In the genomic region with DNA sequence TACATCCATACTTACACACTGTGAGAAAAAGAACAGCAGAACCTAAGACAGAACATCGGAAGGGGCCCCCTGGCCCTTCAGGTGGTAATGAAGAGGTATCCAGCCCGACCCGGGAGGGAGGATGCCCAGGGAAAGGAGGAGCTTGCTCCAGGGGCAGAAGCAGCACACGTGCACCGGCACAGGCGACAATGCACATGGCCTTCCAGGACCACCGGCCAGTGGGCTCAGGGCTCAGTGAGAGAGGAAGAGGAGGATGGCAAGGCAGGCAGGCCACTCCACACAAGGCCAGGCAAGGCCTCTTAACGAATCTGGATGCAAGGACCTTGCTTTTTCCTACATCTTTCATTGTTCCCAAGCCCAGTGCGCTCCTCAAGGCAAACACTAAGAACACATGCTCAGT, we compare ENCODE assay signal across 1 cellular context.
TF ChIP-seq lines count a peak whose summit lies in the region.

No MANE protein-coding gene starts in this region.

TF ChIP-seq in IMR-90, 13 proteins besides CTCF, POLR2A, EP300 and RAD21 (continued from another document):
- TF ChIP-seq RFX5 (IDR thresholded peaks at IDR 0.05; ENCODE audit: low read depth, low read length) (no peak), NFE2L2 (IDR thresholded peaks at IDR 0.05; ENCODE audit: low read depth, low read length) (no peak), CHD1 (IDR thresholded peaks at IDR 0.05; ENCODE audit: low read depth, low read length) (no peak), RCOR1 (IDR thresholded peaks at IDR 0.05; ENCODE audit: insufficient replicate concordance, low read length) (no peak)
- TF ChIP-seq, protein P1, sequence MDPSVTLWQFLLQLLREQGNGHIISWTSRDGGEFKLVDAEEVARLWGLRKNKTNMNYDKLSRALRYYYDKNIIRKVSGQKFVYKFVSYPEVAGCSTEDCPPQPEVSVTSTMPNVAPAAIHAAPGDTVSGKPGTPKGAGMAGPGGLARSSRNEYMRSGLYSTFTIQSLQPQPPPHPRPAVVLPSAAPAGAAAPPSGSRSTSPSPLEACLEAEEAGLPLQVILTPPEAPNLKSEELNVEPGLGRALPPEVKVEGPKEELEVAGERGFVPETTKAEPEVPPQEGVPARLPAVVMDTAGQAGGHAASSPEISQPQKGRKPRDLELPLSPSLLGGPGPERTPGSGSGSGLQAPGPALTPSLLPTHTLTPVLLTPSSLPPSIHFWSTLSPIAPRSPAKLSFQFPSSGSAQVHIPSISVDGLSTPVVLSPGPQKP (IDR thresholded peaks at IDR 0.05; ENCODE audit: borderline replicate concordance, low read depth, low read length), result no peak
